Comparison of ENCODE assay signal across 8 cellular contexts in the genomic region with DNA sequence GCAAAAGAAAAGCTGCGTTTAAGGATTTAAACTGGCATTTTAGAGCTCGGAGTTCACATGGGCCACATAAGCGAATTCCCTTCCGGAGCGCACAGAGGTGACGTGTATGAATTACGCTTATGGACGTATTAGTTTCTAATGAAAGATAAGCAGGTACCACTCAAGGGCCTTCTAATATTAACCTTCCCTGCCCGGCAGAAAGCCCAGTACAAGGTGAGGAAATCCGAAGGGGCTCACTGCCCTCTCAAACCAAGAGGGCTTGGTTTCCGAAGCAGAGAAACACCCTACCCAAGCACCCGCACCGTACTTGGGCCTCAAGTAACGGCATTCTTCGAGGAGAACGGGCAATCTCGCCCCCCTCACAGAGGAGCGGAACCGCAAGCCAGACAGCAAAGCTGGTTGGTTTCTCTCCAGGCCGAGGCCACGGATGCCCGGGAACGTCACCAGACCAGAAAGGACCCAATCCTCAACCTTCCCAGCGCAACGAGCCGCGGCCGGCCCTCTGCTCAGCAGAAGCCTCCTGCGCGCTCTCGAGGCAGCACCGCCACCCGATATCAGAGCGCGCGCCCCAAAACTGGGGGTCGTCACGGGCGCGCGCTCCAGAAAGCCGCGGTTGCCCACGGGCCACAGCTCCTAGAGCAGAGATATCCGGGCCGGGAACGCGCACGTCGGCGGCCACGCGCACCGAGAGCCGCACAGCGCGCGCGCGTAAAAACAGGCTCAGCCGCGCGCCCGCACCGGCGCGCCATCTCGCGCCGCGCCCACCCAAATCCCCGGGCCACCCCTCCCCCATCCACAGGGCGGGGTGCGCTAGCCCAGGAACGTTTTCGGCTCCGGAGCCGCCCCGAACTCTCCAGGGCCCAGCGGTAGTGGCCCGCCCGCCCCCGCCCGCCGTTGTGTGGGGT. TPM values are rescaled to one million over a fixed set of nuclear protein-coding genes. Genes with fewer than 3 reads are reported as not detected.
DNase-seq lines count a peak whose midpoint lies in the region; ATAC-seq and TF ChIP-seq lines count a peak whose summit lies in the region.

No MANE protein-coding gene starts in this region.

- peaks cover 2% of the 10 kb centered on the region for H3K36me3 Mint-ChIP-seq in endothelial cell (ENCODE audit: low read depth, unreplicated experiment)

- H3K4me3 Mint-ChIP-seq in endothelial cell (ENCODE audit: unreplicated experiment): peak overlapping the region; percentile 95

- peaks cover 8% of the 10 kb centered on the region for H3K4me1 Mint-ChIP-seq in endothelial cell (ENCODE audit: unreplicated experiment)

- peaks cover 16% of the 10 kb centered on the region for H3K27me3 Mint-ChIP-seq in endothelial cell (ENCODE audit: unreplicated experiment)

- DNase-seq in AML-193 (lab: John Stamatoyannopoulos, UW): peak; percentile 51 to 56
- DNase-seq in NCI-H748 (lab: John Stamatoyannopoulos, UW; ENCODE audit: unreplicated experiment): peak; percentile 72
- peak; percentile 24 for DNase-seq in activated CD8-positive, alpha-beta memory T cell treated with anti-CD3 and anti-CD28 coated beads, Interleukin-2, amount 50 U/mL, for 1 hour (ENCODE audit: extremely low read depth)
- peak; percentile 81 for DNase-seq in endothelial cell (ENCODE audit: low spot score)
- peak; percentile 78 for DNase-seq in midbrain (lab: John Stamatoyannopoulos, UW)
- DNase-seq in stimulated activated CD8-positive, alpha-beta memory T cell treated with anti-CD3 and anti-CD28 coated beads, Interleukin-15, amount 100 ng/mL, for 4 hours (ENCODE audit: low read depth in 2 of 2): peak; percentile 51 to 66

- H3K27ac Mint-ChIP-seq in endothelial cell (ENCODE audit: unreplicated experiment): peak overlapping the region; percentile 96

- H3K9me3 Mint-ChIP-seq in endothelial cell (ENCODE audit: unreplicated experiment): no peaks in the 10 kb centered on the region

- no peak for TF ChIP-seq CTCF in endothelial cell (IDR thresholded peaks at IDR 0.05; ENCODE audit: unreplicated experiment)

- peak; percentile 39 for ATAC-seq in GM19023 (IDR thresholded peaks at IDR 0.05; ENCODE audit: unreplicated experiment)
- peak; percentile 30 for ATAC-seq in HG03342 (IDR thresholded peaks at IDR 0.05; ENCODE audit: unreplicated experiment)

RNA-seq across cellular contexts. Expression of a gene that starts 0.7 kb away (rescaled TPM):
- total RNA-seq in endothelial cell (ENCODE audit: unreplicated experiment): 136 TPM

RNA-seq across cellular contexts. Expression of a gene that starts 11.4 kb away (rescaled TPM):
- total RNA-seq in endothelial cell (ENCODE audit: unreplicated experiment): 416 TPM

RNA-seq across cellular contexts. Expression of a gene that starts 27.4 kb away (rescaled TPM):
- 38.8 TPM for total RNA-seq in endothelial cell (ENCODE audit: unreplicated experiment)

RNA-seq across cellular contexts. Expression of a gene that starts 39.6 kb away (rescaled TPM):
- total RNA-seq in endothelial cell (ENCODE audit: unreplicated experiment): 259 TPM

Comparison
In these comparisons a context has a peak if more than half of its experiments do, and no peak if none do; other contexts are left out.
1. Peak in every context shown above with its lines: DNase-seq and ATAC-seq.
2. DNase-seq: peak in every context shown above with its lines; median percentile 81 in endothelial cell; 78 in midbrain; 72 in NCI-H748; 58 in stimulated activated CD8-positive, alpha-beta memory T cell treated with anti-CD3 and anti-CD28 coated beads, Interleukin-15, amount 100 ng/mL, for 4 hours; 54 in AML-193; 24 in activated CD8-positive, alpha-beta memory T cell treated with anti-CD3 and anti-CD28 coated beads, Interleukin-2, amount 50 U/mL, for 1 hour.